In genomic region chr15:89812126-89812846, GRCh38 we compare ENCODE assay signal across 1 cellular context.
TF ChIP-seq lines count a peak whose summit lies in the region.

No MANE protein-coding gene starts in this region.

TF ChIP-seq in HepG2, 621 proteins besides CTCF, POLR2A, EP300 and RAD21 (continued from another document and continues in another):
- no peak for TF ChIP-seq AKNA (CRISPR knock-in tag; IDR thresholded peaks at IDR 0.05; ENCODE audit: borderline replicate concordance)
- TF ChIP-seq MED1 (CRISPR knock-in tag; IDR thresholded peaks at IDR 0.05) = peak; percentile 36
- TF ChIP-seq TBL1XR1 (IDR thresholded peaks at IDR 0.05; ENCODE audit: borderline replicate concordance, low read length, partially characterized antibody) = no peak
- TF ChIP-seq PCBP1 (IDR thresholded peaks at IDR 0.05; ENCODE audit: borderline replicate concordance, low read depth, low read length) = no peak
- no peak; the same call in 1 of the 2 replicates for TF ChIP-seq ZBTB26 (CRISPR knock-in tag; IDR thresholded peaks at IDR 0.05; ENCODE audit: borderline replicate concordance)
- no peak for TF ChIP-seq ZNF709 (CRISPR knock-in tag; IDR thresholded peaks at IDR 0.05)
- TF ChIP-seq ZNF34 (CRISPR knock-in tag; IDR thresholded peaks at IDR 0.05; ENCODE audit: borderline replicate concordance) = no peak
- TF ChIP-seq, protein P1, sequence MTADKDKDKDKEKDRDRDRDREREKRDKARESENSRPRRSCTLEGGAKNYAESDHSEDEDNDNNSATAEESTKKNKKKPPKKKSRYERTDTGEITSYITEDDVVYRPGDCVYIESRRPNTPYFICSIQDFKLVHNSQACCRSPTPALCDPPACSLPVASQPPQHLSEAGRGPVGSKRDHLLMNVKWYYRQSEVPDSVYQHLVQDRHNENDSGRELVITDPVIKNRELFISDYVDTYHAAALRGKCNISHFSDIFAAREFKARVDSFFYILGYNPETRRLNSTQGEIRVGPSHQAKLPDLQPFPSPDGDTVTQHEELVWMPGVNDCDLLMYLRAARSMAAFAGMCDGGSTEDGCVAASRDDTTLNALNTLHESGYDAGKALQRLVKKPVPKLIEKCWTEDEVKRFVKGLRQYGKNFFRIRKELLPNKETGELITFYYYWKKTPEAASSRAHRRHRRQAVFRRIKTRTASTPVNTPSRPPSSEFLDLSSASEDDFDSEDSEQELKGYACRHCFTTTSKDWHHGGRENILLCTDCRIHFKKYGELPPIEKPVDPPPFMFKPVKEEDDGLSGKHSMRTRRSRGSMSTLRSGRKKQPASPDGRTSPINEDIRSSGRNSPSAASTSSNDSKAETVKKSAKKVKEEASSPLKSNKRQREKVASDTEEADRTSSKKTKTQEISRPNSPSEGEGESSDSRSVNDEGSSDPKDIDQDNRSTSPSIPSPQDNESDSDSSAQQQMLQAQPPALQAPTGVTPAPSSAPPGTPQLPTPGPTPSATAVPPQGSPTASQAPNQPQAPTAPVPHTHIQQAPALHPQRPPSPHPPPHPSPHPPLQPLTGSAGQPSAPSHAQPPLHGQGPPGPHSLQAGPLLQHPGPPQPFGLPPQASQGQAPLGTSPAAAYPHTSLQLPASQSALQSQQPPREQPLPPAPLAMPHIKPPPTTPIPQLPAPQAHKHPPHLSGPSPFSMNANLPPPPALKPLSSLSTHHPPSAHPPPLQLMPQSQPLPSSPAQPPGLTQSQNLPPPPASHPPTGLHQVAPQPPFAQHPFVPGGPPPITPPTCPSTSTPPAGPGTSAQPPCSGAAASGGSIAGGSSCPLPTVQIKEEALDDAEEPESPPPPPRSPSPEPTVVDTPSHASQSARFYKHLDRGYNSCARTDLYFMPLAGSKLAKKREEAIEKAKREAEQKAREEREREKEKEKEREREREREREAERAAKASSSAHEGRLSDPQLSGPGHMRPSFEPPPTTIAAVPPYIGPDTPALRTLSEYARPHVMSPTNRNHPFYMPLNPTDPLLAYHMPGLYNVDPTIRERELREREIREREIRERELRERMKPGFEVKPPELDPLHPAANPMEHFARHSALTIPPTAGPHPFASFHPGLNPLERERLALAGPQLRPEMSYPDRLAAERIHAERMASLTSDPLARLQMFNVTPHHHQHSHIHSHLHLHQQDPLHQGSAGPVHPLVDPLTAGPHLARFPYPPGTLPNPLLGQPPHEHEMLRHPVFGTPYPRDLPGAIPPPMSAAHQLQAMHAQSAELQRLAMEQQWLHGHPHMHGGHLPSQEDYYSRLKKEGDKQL (CRISPR knock-in tag; IDR thresholded peaks at IDR 0.05; ENCODE audit: low read depth) = no peak
- TF ChIP-seq ZNF407 (CRISPR knock-in tag; IDR thresholded peaks at IDR 0.05; ENCODE audit: not compliant biosample characterization) = no peak
- no peak for TF ChIP-seq SP140L (CRISPR knock-in tag; IDR thresholded peaks at IDR 0.05; ENCODE audit: borderline replicate concordance)
- TF ChIP-seq AFF4 (CRISPR knock-in tag; IDR thresholded peaks at IDR 0.05) = 0 out of 2 replicates have a peak, but pooled peaks have one; percentile 37
- TF ChIP-seq AHR (CRISPR knock-in tag; IDR thresholded peaks at IDR 0.05) = no peak
- 0 out of 2 replicates have a peak, but pooled peaks have one; percentile 45 for TF ChIP-seq ZNF784 (CRISPR knock-in tag; IDR thresholded peaks at IDR 0.05; ENCODE audit: borderline replicate concordance)
- TF ChIP-seq, protein P2, sequence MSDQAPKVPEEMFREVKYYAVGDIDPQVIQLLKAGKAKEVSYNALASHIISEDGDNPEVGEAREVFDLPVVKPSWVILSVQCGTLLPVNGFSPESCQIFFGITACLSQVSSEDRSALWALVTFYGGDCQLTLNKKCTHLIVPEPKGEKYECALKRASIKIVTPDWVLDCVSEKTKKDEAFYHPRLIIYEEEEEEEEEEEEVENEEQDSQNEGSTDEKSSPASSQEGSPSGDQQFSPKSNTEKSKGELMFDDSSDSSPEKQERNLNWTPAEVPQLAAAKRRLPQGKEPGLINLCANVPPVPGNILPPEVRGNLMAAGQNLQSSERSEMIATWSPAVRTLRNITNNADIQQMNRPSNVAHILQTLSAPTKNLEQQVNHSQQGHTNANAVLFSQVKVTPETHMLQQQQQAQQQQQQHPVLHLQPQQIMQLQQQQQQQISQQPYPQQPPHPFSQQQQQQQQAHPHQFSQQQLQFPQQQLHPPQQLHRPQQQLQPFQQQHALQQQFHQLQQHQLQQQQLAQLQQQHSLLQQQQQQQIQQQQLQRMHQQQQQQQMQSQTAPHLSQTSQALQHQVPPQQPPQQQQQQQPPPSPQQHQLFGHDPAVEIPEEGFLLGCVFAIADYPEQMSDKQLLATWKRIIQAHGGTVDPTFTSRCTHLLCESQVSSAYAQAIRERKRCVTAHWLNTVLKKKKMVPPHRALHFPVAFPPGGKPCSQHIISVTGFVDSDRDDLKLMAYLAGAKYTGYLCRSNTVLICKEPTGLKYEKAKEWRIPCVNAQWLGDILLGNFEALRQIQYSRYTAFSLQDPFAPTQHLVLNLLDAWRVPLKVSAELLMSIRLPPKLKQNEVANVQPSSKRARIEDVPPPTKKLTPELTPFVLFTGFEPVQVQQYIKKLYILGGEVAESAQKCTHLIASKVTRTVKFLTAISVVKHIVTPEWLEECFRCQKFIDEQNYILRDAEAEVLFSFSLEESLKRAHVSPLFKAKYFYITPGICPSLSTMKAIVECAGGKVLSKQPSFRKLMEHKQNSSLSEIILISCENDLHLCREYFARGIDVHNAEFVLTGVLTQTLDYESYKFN (CRISPR knock-in tag; conservative IDR thresholded peaks at IDR 0.05) = peak; percentile 67
- peak; percentile 70; the same call in 1 of the 2 replicates for TF ChIP-seq ZNF839 (CRISPR knock-in tag; IDR thresholded peaks at IDR 0.05; ENCODE audit: borderline replicate concordance)
- no peak for TF ChIP-seq ZNF556 (CRISPR knock-in tag; IDR thresholded peaks at IDR 0.05; ENCODE audit: borderline replicate concordance)
